1 cellular context compared by ENCODE assay signal in the genomic region with DNA sequence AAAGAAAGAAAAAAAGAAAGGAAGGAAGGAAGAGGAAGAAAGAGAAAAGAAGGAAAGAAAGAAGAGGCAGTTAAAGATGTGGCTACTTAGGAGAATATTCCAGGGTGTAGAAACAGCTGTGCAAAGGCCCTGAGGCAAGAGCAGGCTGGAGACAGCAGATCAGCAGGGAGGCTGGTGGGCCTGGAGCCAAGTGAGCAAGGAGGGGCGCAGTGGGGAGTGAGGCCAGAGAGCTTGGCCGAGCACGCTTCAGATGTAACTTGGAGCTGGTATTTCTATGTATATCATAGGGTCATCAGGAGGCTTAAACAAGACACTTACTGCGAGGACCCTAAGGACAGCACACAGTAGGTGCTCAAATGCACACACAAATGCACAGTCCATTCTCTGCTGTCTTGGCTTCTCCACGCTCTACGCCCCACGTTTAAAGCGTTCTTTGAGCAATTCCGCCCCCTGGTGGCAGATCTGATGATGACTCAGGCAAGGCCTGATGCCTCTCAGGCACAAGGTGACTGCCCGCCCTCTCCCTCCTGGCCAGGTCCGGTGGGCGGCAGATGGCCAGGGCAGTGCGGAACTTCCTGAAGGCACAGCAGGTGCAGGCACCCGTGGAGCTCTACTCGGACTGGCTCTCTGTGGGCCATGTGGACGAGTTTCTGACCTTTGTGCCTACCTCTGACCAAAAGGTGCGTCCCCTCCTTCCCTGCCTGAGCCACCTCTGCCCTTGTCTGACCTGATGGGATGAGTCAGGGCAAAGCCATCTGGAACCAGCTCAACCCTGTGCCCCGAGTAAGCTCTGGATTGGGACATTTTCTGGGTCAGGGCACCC.
TF ChIP-seq lines count a peak whose summit lies in the region.

No MANE protein-coding gene starts in this region.

TF ChIP-seq in HepG2, 621 proteins besides CTCF, POLR2A, EP300 and RAD21 (continued from another document and continues in another):
- TF ChIP-seq ZNF770 (CRISPR knock-in tag; IDR thresholded peaks at IDR 0.05) (no peak), REL (CRISPR knock-in tag; conservative IDR thresholded peaks at IDR 0.05) (no peak), PHB2 (IDR thresholded peaks at IDR 0.05; ENCODE audit: partially characterized antibody) (no peak), GATAD2A (CRISPR knock-in tag; IDR thresholded peaks at IDR 0.05) (no peak), SNAPC4 (CRISPR knock-in tag; IDR thresholded peaks at IDR 0.05) (no peak), GLMP (CRISPR knock-in tag; IDR thresholded peaks at IDR 0.05; ENCODE audit: borderline replicate concordance) (no peak), ZNF160 (CRISPR knock-in tag; IDR thresholded peaks at IDR 0.05) (no peak), SP2 (CRISPR knock-in tag; IDR thresholded peaks at IDR 0.05) (no peak), CCDC6 (CRISPR knock-in tag; IDR thresholded peaks at IDR 0.05) (no peak), ZBTB20 (CRISPR knock-in tag; IDR thresholded peaks at IDR 0.05; ENCODE audit: borderline replicate concordance, low read depth) (no peak), GFI1 (CRISPR knock-in tag; IDR thresholded peaks at IDR 0.05; ENCODE audit: borderline replicate concordance) (no peak), ZNF605 (CRISPR knock-in tag; IDR thresholded peaks at IDR 0.05) (no peak), ZBTB7B (CRISPR knock-in tag; IDR thresholded peaks at IDR 0.05) (no peak), SOX6 (IDR thresholded peaks at IDR 0.05) (no peak), SOX6 (CRISPR knock-in tag; IDR thresholded peaks at IDR 0.05) (no peak), ZNF292 (CRISPR knock-in tag; IDR thresholded peaks at IDR 0.05; ENCODE audit: borderline replicate concordance, low read depth) (no peak; the same call in 1 of the 2 replicates), HDAC6 (IDR thresholded peaks at IDR 0.05; ENCODE audit: low read depth, low read length) (no peak), THYN1 (CRISPR knock-in tag; IDR thresholded peaks at IDR 0.05; ENCODE audit: borderline replicate concordance, low read depth) (no peak), ZNF547 (CRISPR knock-in tag; IDR thresholded peaks at IDR 0.05) (no peak), POLR2G (IDR thresholded peaks at IDR 0.05; ENCODE audit: low read depth, low read length) (no peak), DR1 (CRISPR knock-in tag; IDR thresholded peaks at IDR 0.05) (no peak), MED1 (CRISPR knock-in tag; IDR thresholded peaks at IDR 0.05) (no peak), RXRA (CRISPR knock-in tag; IDR thresholded peaks at IDR 0.05) (peak; percentile 42; the same call in 1 of the 2 replicates), HMGXB4 (CRISPR knock-in tag; IDR thresholded peaks at IDR 0.05; ENCODE audit: borderline replicate concordance in 1 of 2, low read depth in 1 of 2) (no peak; a peak in 1 of 4 replicates), DZIP1 (CRISPR knock-in tag; IDR thresholded peaks at IDR 0.05) (no peak), MXD4 (CRISPR knock-in tag; IDR thresholded peaks at IDR 0.05) (no peak), IKZF1 (IDR thresholded peaks at IDR 0.05) (no peak), MAZ (IDR thresholded peaks at IDR 0.05; ENCODE audit: borderline replicate concordance, low read depth, low read length) (no peak), MAZ (CRISPR knock-in tag; IDR thresholded peaks at IDR 0.05; ENCODE audit: low read depth) (no peak), FOXP1 (IDR thresholded peaks at IDR 0.05) (no peak), FOXP1 (CRISPR knock-in tag; IDR thresholded peaks at IDR 0.05) (no peak), MED13 (CRISPR knock-in tag; IDR thresholded peaks at IDR 0.05) (no peak), ZNF33B (CRISPR knock-in tag; IDR thresholded peaks at IDR 0.05) (no peak), ZNF30 (CRISPR knock-in tag; IDR thresholded peaks at IDR 0.05) (no peak), ZSCAN20 (CRISPR knock-in tag; IDR thresholded peaks at IDR 0.05; ENCODE audit: borderline replicate concordance) (no peak), ASH2L (IDR thresholded peaks at IDR 0.05; ENCODE audit: insufficient read length, low read depth, low read length) (no peak)
- TF ChIP-seq, protein P1, sequence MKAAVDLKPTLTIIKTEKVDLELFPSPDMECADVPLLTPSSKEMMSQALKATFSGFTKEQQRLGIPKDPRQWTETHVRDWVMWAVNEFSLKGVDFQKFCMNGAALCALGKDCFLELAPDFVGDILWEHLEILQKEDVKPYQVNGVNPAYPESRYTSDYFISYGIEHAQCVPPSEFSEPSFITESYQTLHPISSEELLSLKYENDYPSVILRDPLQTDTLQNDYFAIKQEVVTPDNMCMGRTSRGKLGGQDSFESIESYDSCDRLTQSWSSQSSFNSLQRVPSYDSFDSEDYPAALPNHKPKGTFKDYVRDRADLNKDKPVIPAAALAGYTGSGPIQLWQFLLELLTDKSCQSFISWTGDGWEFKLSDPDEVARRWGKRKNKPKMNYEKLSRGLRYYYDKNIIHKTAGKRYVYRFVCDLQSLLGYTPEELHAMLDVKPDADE (CRISPR knock-in tag; IDR thresholded peaks at IDR 0.05): no peak
- TF ChIP-seq, protein P2, sequence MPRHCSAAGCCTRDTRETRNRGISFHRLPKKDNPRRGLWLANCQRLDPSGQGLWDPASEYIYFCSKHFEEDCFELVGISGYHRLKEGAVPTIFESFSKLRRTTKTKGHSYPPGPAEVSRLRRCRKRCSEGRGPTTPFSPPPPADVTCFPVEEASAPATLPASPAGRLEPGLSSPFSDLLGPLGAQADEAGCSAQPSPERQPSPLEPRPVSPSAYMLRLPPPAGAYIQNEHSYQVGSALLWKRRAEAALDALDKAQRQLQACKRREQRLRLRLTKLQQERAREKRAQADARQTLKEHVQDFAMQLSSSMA (CRISPR knock-in tag; IDR thresholded peaks at IDR 0.05): no peak
